16 cellular contexts compared by ENCODE assay signal in genomic region chr17:81157848-81158687, GRCh38. TPM values are rescaled to one million over a fixed set of nuclear protein-coding genes. Genes with fewer than 3 reads are reported as not detected.
A peak's percentile ranks its signal among the peaks of the same experiment; 100 is the strongest.
DNase-seq lines count a peak whose midpoint lies in the region; ATAC-seq and TF ChIP-seq lines count a peak whose summit lies in the region.
"Had no signal": no experiment of that assay in that cellular context is flagged by ENCODE, and none has a peak within 500 bp of the region (broad histone marks: within the 10 kb centered on the region; RNA-seq: fewer than 3 reads in every experiment).

No MANE protein-coding gene starts in this region.

- peaks cover 0 to 21% (median 3%) of the 10 kb centered on the region in 12 donors for H3K4me1 ChIP-seq in heart left ventricle
- H3K4me1 ChIP-seq in neuronal stem cell (ENCODE audit: control insufficient read depth in 2 of 2, insufficient read depth in 1 of 2, low read depth in 1 of 2, low read length in 2 of 2): no peaks in the 10 kb centered on the region
- no peaks in the 10 kb centered on the region for H3K4me1 ChIP-seq in sigmoid colon
- H3K4me1 ChIP-seq: Caco-2, HAP-1 had no signal

- H2BK5ac ChIP-seq in neuronal stem cell (ENCODE audit: low read length): peak overlapping the region; percentile 84

- no peak overlapping the region for H3K4ac ChIP-seq in neuronal stem cell (ENCODE audit: low read length)

- H2BK15ac ChIP-seq in neuronal stem cell (ENCODE audit: low read length): peak overlapping the region; percentile 58

- H3K27ac ChIP-seq in heart left ventricle (no peak overlapping the region), neuronal stem cell (replicated peaks; ENCODE audit: low read length) (no peak overlapping the region), temporal lobe (ENCODE audit: low read depth, low read length) (peak overlapping the region; percentile 44), sigmoid colon (no peak overlapping the region)
- H3K27ac ChIP-seq: BLaER1 had no signal

- H2BK12ac ChIP-seq in neuronal stem cell (ENCODE audit: low read length): peak overlapping the region; percentile 73

- no peaks in the 10 kb centered on the region for H3K9me3 ChIP-seq in heart left ventricle
- no peaks in the 10 kb centered on the region for H3K9me3 ChIP-seq in neuronal stem cell (replicated peaks in 1 of 2; ENCODE audit: control insufficient read depth in 2 of 2, insufficient read depth in 1 of 2, low read depth in 1 of 2, low read length in 2 of 2)
- H3K9me3 ChIP-seq in sigmoid colon: no peaks in the 10 kb centered on the region
- H3K9me3 ChIP-seq: BLaER1, Caco-2, HAP-1 had no signal

- H3K79me1 ChIP-seq in neuronal stem cell (ENCODE audit: low read depth, low read length): no peaks in the 10 kb centered on the region

- TF ChIP-seq CTCF in heart left ventricle (IDR thresholded peaks at IDR 0.05) (no peak), sigmoid colon (IDR thresholded peaks at IDR 0.05) (no peak)

- no peak overlapping the region for H3K4me2 ChIP-seq in neuronal stem cell (ENCODE audit: insufficient read depth, low read length, poor library complexity, severe bottlenecking)
- H3K4me2 ChIP-seq: BLaER1 had no signal

- intact Hi-C loops in left ventricle myocardium superior (cut with micrococcal nuclease) (no loop called here), heart left ventricle (cut with DNase I) (no loop called here), sigmoid colon (cut with DNase I) (no loop called here)
- intact Hi-C loops in dendritic cell treated with granulocyte-macrophage colony-stimulating factor and Interleukin-4, amounts not matched to agents 40 ng/mL and 50 ng/mL, for 4 days (cut with micrococcal nuclease): no loop called here

- H3K4me3 Mint-ChIP-seq in dendritic cell treated with granulocyte-macrophage colony-stimulating factor and Interleukin-4, amounts not matched to agents 40 ng/mL and 50 ng/mL, for 4 days: no peak overlapping the region
- H3K4me3 Mint-ChIP-seq: CD8-positive, alpha-beta memory T cell had no signal

- peak overlapping the region; percentile 72 for H3K9ac ChIP-seq in neuronal stem cell (ENCODE audit: low read depth, low read length, poor library complexity)
- H3K9ac ChIP-seq: BLaER1 had no signal

- no peaks in the 10 kb centered on the region for H3K27me3 ChIP-seq in heart left ventricle
- H3K27me3 ChIP-seq in neuronal stem cell (ENCODE audit: control insufficient read depth in 3 of 3, insufficient read depth in 3 of 3, low read depth in 1 of 3, low read length in 3 of 3): peaks cover 0 to 4% (median 0%) of the 10 kb centered on the region in 3 experiments
- H3K27me3 ChIP-seq in sigmoid colon: peaks cover 0 to 9% (median 0%) of the 10 kb centered on the region in 3 donors

- H2BK120ac ChIP-seq in neuronal stem cell (ENCODE audit: low read depth, low read length): no peak overlapping the region

- H2AFZ ChIP-seq in neuronal stem cell (ENCODE audit: low read length): no peak overlapping the region

- TF ChIP-seq POLR2A in heart left ventricle (IDR thresholded peaks at IDR 0.05) (no peak), sigmoid colon (IDR thresholded peaks at IDR 0.05) (no peak)

- H3K4me3 ChIP-seq in heart left ventricle (no peak overlapping the region), neuronal stem cell (ENCODE audit: low read length in 2 of 2) (no peak overlapping the region), sigmoid colon (no peak overlapping the region)
- H3K4me3 ChIP-seq: BLaER1, HAP-1 had no signal

- H4K91ac ChIP-seq in neuronal stem cell (ENCODE audit: low read depth, low read length, poor library complexity): no peak overlapping the region

- H3K36me3 ChIP-seq in heart left ventricle (no peaks in the 10 kb centered on the region), neuronal stem cell (replicated peaks in 1 of 2; ENCODE audit: control insufficient read depth in 2 of 2, insufficient read depth in 2 of 2, low read length in 2 of 2) (no peaks in the 10 kb centered on the region), sigmoid colon (no peaks in the 10 kb centered on the region)
- H3K36me3 ChIP-seq: BLaER1, HAP-1 had no signal

- peak overlapping the region; percentile 75 for H3K27ac Mint-ChIP-seq in dendritic cell treated with granulocyte-macrophage colony-stimulating factor and Interleukin-4, amounts not matched to agents 40 ng/mL and 50 ng/mL, for 4 days
- H3K27ac Mint-ChIP-seq: CD8-positive, alpha-beta memory T cell had no signal

- peak overlapping the region; percentile 73 for H3K23ac ChIP-seq in neuronal stem cell (ENCODE audit: low read depth, low read length, poor library complexity)

- no peak for TF ChIP-seq EP300 in sigmoid colon (IDR thresholded peaks at IDR 0.05)

- H3K27me3 Mint-ChIP-seq in dendritic cell treated with granulocyte-macrophage colony-stimulating factor and Interleukin-4, amounts not matched to agents 40 ng/mL and 50 ng/mL, for 4 days: peaks cover 13% of the 10 kb centered on the region

- peak overlapping the region; percentile 9 for H3K14ac ChIP-seq in neuronal stem cell (ENCODE audit: low read length)

- peaks cover 7% of the 10 kb centered on the region for H3K36me3 Mint-ChIP-seq in dendritic cell treated with granulocyte-macrophage colony-stimulating factor and Interleukin-4, amounts not matched to agents 40 ng/mL and 50 ng/mL, for 4 days (ENCODE audit: low read depth)
- H3K36me3 Mint-ChIP-seq: CD8-positive, alpha-beta memory T cell had no signal

- H3K4me1 Mint-ChIP-seq in dendritic cell treated with granulocyte-macrophage colony-stimulating factor and Interleukin-4, amounts not matched to agents 40 ng/mL and 50 ng/mL, for 4 days (ENCODE audit: low read depth): peaks cover 58% of the 10 kb centered on the region

- WGBS in heart left ventricle, 4 donors: 89 to 92% (median 91%) methylated on average over 18 to 39 of the region's 39 CpGs
- WGBS in neuronal stem cell (ENCODE audit: extremely low coverage in 2 of 2, insufficient read length in 2 of 2, insufficient replicate concordance in 1 of 2), 2 donors: no CpG with 5 or more reads among the region's 39 CpGs
- WGBS in sigmoid colon, 2 donors: 87 to 90% methylated on average over 39 of the region's 39 CpGs

- peak overlapping the region; percentile 85 for H3K18ac ChIP-seq in neuronal stem cell (ENCODE audit: low read length)

- H3K9me3 Mint-ChIP-seq in dendritic cell treated with granulocyte-macrophage colony-stimulating factor and Interleukin-4, amounts not matched to agents 40 ng/mL and 50 ng/mL, for 4 days: peaks cover 6% of the 10 kb centered on the region
- H3K9me3 Mint-ChIP-seq: CD8-positive, alpha-beta memory T cell had no signal

- ATAC-seq in left ventricle myocardium superior: no peak
- no peak for ATAC-seq in heart left ventricle

- no peak overlapping the region for H4K8ac ChIP-seq in neuronal stem cell (ENCODE audit: low read depth, low read length)

- H2AK5ac ChIP-seq in neuronal stem cell (ENCODE audit: low read depth, low read length): peak overlapping the region; percentile 14

- peak; percentile 13 for DNase-seq in left ventricle myocardium superior
- no peak for DNase-seq in heart left ventricle
- no peak for DNase-seq in neuronal stem cell (ENCODE audit: low spot score)
- no peak for DNase-seq in sigmoid colon
- no peak for DNase-seq in NCI-H2171 (lab: John Stamatoyannopoulos, UW)
- DNase-seq: 8988T; AML-193; Caco-2; CD8-positive, alpha-beta memory T cell; DND-41; GF-D8; GOT3 had no signal

RNA-seq across cellular contexts. Expression of gene PVALEF, which starts 7.2 kb away (rescaled TPM):
- total RNA-seq in left ventricle myocardium superior: 0.20 TPM
- total RNA-seq in heart left ventricle: not detected
- polyA plus RNA-seq in heart left ventricle: not detected
- 0.06 TPM for polyA plus RNA-seq in neuronal stem cell (2013, experiment 1 of 2)
- polyA plus RNA-seq in neuronal stem cell (2013, experiment 2 of 2): 0.04 TPM
- not detected for total RNA-seq in temporal lobe
- not detected for total RNA-seq in sigmoid colon
- not detected for polyA plus RNA-seq in sigmoid colon
- total RNA-seq: Caco-2; CD8-positive, alpha-beta memory T cell had no signal
- polyA plus RNA-seq: CD8-positive, alpha-beta memory T cell had no signal

RNA-seq across cellular contexts. Expression of gene AATK, which starts 8.0 kb away (rescaled TPM):
- total RNA-seq in left ventricle myocardium superior: 14.5 TPM
- total RNA-seq in heart left ventricle: 10 to 100 TPM in 2 of 9 donors, 1 to 10 TPM in 7; 3.6 to 12.0 (median 9.6) TPM
- polyA plus RNA-seq in heart left ventricle: 1 to 10 TPM; 1.3 to 3.9 TPM
- polyA plus RNA-seq in neuronal stem cell (2013, experiment 1 of 2): 5.6 TPM
- 5.4 TPM for polyA plus RNA-seq in neuronal stem cell (2013, experiment 2 of 2)
- 7.9 TPM for total RNA-seq in temporal lobe
- total RNA-seq in sigmoid colon: 1 to 10 TPM in 3 of 4 donors, under 1 TPM in 1; 0.16 to 9.6 (median 5.4) TPM
- polyA plus RNA-seq in sigmoid colon: 1 to 10 TPM in 2 of 3 donors, under 1 TPM in 1; 0.69 to 4.2 (median 4.1) TPM
- polyA plus RNA-seq: CD8-positive, alpha-beta memory T cell had no signal
